In genomic region chr17:5868916-5869475, GRCh38 we compare ENCODE assay signal across 26 cellular contexts.
"Had no signal": no experiment of that assay in that cellular context is flagged by ENCODE, and none has a peak within 500 bp of the region (broad histone marks: within the 10 kb centered on the region; RNA-seq: fewer than 3 reads in every experiment).

No MANE protein-coding gene starts in this region.

- H3K4me1 Mint-ChIP-seq: activated naive CD4-positive, alpha-beta T cell treated with anti-CD3 and anti-CD28 coated beads, Interleukin-2, amount 10 ng/mL, durations not matched to agents 7 days and 5 days; activated naive CD8-positive, alpha-beta T cell treated with anti-CD3 and anti-CD28 coated beads, Interleukin-2, amount 10 ng/mL, durations not matched to agents 7 days and 5 days; endodermal cell; immature natural killer cell; mesothelial cell of epicardium; natural killer cell had no signal

- H3K36me3 Mint-ChIP-seq: activated naive CD4-positive, alpha-beta T cell treated with anti-CD3 and anti-CD28 coated beads, Interleukin-2, amount 10 ng/mL, durations not matched to agents 7 days and 5 days; activated naive CD8-positive, alpha-beta T cell treated with anti-CD3 and anti-CD28 coated beads, Interleukin-2, amount 10 ng/mL, durations not matched to agents 7 days and 5 days; immature natural killer cell; mesothelial cell of epicardium; natural killer cell had no signal

- DNase-seq: activated CD4-positive, alpha-beta T cell treated with anti-CD3 and anti-CD28 coated beads for 48 hours; activated CD4-positive, alpha-beta T cell treated with anti-CD3 and anti-CD28 coated beads, Interleukin-2, amount 50 U/mL, for 48 hours; activated CD8-positive, alpha-beta memory T cell treated with anti-CD3 and anti-CD28 coated beads, Interleukin-2, amount 50 U/mL, for 48 hours; activated gamma-delta T cell; activated naive CD4-positive, alpha-beta T cell treated with anti-CD3 and anti-CD28 coated beads, Interleukin-2, amount 10 ng/mL, durations not matched to agents 7 days and 5 days; activated naive CD8-positive, alpha-beta T cell treated with anti-CD3 and anti-CD28 coated beads, Interleukin-2, amount 10 ng/mL, durations not matched to agents 7 days and 5 days; activated T-cell treated with anti-CD3 and anti-CD28 coated beads, Interleukin-2, amount 50 U/mL, for 24 hours; brain microvascular endothelial cell; endodermal cell; foreskin keratinocyte; heart left ventricle; hypothalamus; immature natural killer cell; kidney; left colon; natural killer cell; pancreas; right cardiac atrium; spleen; stimulated activated CD4-positive, alpha-beta T cell treated with anti-CD3 and anti-CD28 coated beads, Interleukin-2, amount 100 ng/mL, for 48 hours; stimulated activated naive CD8-positive, alpha-beta T cell treated with anti-CD3 and anti-CD28 coated beads, Interleukin-15, Interleukin-2, amounts not matched to agents 100 U/mL and 50 U/mL, for 24 hours; testis; transverse colon had no signal

- H3K4me3 Mint-ChIP-seq: activated naive CD4-positive, alpha-beta T cell treated with anti-CD3 and anti-CD28 coated beads, Interleukin-2, amount 10 ng/mL, durations not matched to agents 7 days and 5 days; activated naive CD8-positive, alpha-beta T cell treated with anti-CD3 and anti-CD28 coated beads, Interleukin-2, amount 10 ng/mL, durations not matched to agents 7 days and 5 days; activated T-cell treated with anti-CD3 and anti-CD28 coated beads, Interleukin-2, amount 50 U/mL, for 24 hours; endodermal cell; immature natural killer cell; mesothelial cell of epicardium; natural killer cell had no signal

- ATAC-seq: activated CD4-positive, CD25-positive, alpha-beta regulatory T cell treated with anti-CD3 and anti-CD28 coated beads, Interleukin-2, amount 50 U/mL, for 24 hours; esophagus mucosa; foreskin keratinocyte; heart left ventricle; left colon; natural killer cell; pancreas; right cardiac atrium; stimulated activated naive CD8-positive, alpha-beta T cell treated with anti-CD3 and anti-CD28 coated beads, Interleukin-15, Interleukin-2, amounts not matched to agents 100 U/mL and 50 U/mL, for 24 hours had no signal

- H3K27me3 Mint-ChIP-seq: activated naive CD4-positive, alpha-beta T cell treated with anti-CD3 and anti-CD28 coated beads, Interleukin-2, amount 10 ng/mL, durations not matched to agents 7 days and 5 days; activated naive CD8-positive, alpha-beta T cell treated with anti-CD3 and anti-CD28 coated beads, Interleukin-2, amount 10 ng/mL, durations not matched to agents 7 days and 5 days had no signal

- H3K9me3 Mint-ChIP-seq: activated naive CD4-positive, alpha-beta T cell treated with anti-CD3 and anti-CD28 coated beads, Interleukin-2, amount 10 ng/mL, durations not matched to agents 7 days and 5 days; activated naive CD8-positive, alpha-beta T cell treated with anti-CD3 and anti-CD28 coated beads, Interleukin-2, amount 10 ng/mL, durations not matched to agents 7 days and 5 days; activated T-cell treated with anti-CD3 and anti-CD28 coated beads, Interleukin-2, amount 50 U/mL, for 24 hours; endodermal cell; immature natural killer cell; mesothelial cell of epicardium; natural killer cell had no signal

- H3K27ac Mint-ChIP-seq: activated naive CD4-positive, alpha-beta T cell treated with anti-CD3 and anti-CD28 coated beads, Interleukin-2, amount 10 ng/mL, durations not matched to agents 7 days and 5 days; activated naive CD8-positive, alpha-beta T cell treated with anti-CD3 and anti-CD28 coated beads, Interleukin-2, amount 10 ng/mL, durations not matched to agents 7 days and 5 days; activated T-cell treated with anti-CD3 and anti-CD28 coated beads, Interleukin-2, amount 50 U/mL, for 24 hours; endodermal cell; immature natural killer cell; mesothelial cell of epicardium; natural killer cell had no signal
